In the genomic region with DNA sequence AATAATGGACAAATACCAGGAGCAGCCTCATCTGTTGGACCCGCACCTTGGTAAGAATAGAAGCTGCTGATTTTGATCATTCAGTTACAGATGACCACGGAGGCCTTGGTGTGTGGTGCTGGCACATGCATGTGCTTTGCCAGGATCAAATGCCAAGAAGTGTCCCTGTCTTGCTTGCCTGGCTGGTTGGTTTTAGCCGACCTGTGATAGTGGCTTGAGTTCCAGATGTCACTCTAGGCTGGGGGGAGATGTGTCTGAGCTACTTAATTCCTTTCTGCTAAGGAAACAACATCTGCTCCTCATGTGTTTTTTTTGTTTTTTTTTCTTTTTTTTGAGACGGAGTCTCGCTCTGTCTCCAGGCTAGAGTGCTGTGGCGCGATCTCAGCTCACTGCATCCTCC, we compare ENCODE assay signal across 21 cellular contexts. TPM values are rescaled to one million over a fixed set of nuclear protein-coding genes. Genes with fewer than 3 reads are reported as not detected.
A peak's percentile ranks its signal among the peaks of the same experiment; 100 is the strongest.
DNase-seq lines count a peak whose midpoint lies in the region; ATAC-seq and TF ChIP-seq lines count a peak whose summit lies in the region.
"Had no signal": no experiment of that assay in that cellular context is flagged by ENCODE, and none has a peak within 500 bp of the region (broad histone marks: within the 10 kb centered on the region; RNA-seq: fewer than 3 reads in every experiment).

No MANE protein-coding gene starts in this region.

- H3K9me3 ChIP-seq in iPS-20b (ENCODE audit: insufficient read depth, low read depth, low read length) (no peaks in the 10 kb centered on the region), neuronal stem cell (replicated peaks in 1 of 2; ENCODE audit: control insufficient read depth in 2 of 2, insufficient read depth in 1 of 2, low read depth in 1 of 2, low read length in 2 of 2) (no peaks in the 10 kb centered on the region), right atrium auricular region (no peaks in the 10 kb centered on the region)
- H3K9me3 ChIP-seq: BLaER1 treated with 17β-estradiol and CSF1 and Interleukin-3, amounts not matched to agents 10 nM and 100 nM had no signal

- H3K23ac ChIP-seq in neuronal stem cell (ENCODE audit: low read depth, low read length, poor library complexity) = no peak overlapping the region

- DNase-seq in NCI-H82 (lab: John Stamatoyannopoulos, UW) = peak; percentile 72
- no peak for DNase-seq in NCI-H82 treated with DMSO at 0.1 percent for 48 hours (lab: John Stamatoyannopoulos, UW; ENCODE audit: unreplicated experiment)
- no peak for DNase-seq in RWPE1 (ENCODE audit: low spot score)
- DNase-seq in neuronal stem cell (ENCODE audit: low spot score) = no peak
- DNase-seq in SW480 (ENCODE audit: low spot score) = no peak
- DNase-seq in right atrium auricular region (ENCODE audit: low spot score) = no peak
- DNase-seq: 8988T; DMS53; HCEC 1CT; NCI-H1092 treated with DMSO at 0.1 percent for 48 hours; NCI-H2081 treated with DMSO at 0.1 percent for 48 hours; NCI-H2227 treated with DMSO at 0.1 percent for 48 hours; NCI-H526; NK-92 treated with Interleukin-12 subunit alpha and Interleukin-12 subunit beta, amount 100 ng/mL, for 24 hours; SIG-M5 had no signal

- peaks cover 11% of the 10 kb centered on the region for H3K4me1 ChIP-seq in iPS-20b (ENCODE audit: insufficient read depth, low read length)
- H3K4me1 ChIP-seq in neuronal stem cell (ENCODE audit: control insufficient read depth in 2 of 2, insufficient read depth in 1 of 2, low read depth in 1 of 2, low read length in 2 of 2) = peaks cover 9 to 12% of the 10 kb centered on the region in 2 donors
- peaks cover 0 to 19% of the 10 kb centered on the region in 2 donors for H3K4me1 ChIP-seq in right atrium auricular region

- CTCF ChIA-PET in RWPE1 (lab: Yijun Ruan, JAX) = interaction anchor here (0.7 kb wide), 1 partner anchor 19 kb away, joined by 3 read pairs; no protein-coding TSS in a partner anchor

- no peak for ATAC-seq in GM19455 (IDR thresholded peaks at IDR 0.05; ENCODE audit: unreplicated experiment)
- ATAC-seq: HepG2 had no signal

- POLR2A ChIA-PET in RWPE1 (lab: Yijun Ruan, JAX; ENCODE audit: low non-redundant PET) = no interaction called here

- peaks cover 28% of the 10 kb centered on the region; the same call in 1 of the 2 replicates for H3K36me3 ChIP-seq in iPS-20b (ENCODE audit: insufficient read depth, low read depth, low read length)
- H3K36me3 ChIP-seq in neuronal stem cell (replicated peaks in 1 of 2; ENCODE audit: control insufficient read depth in 2 of 2, insufficient read depth in 2 of 2, low read length in 2 of 2) = peaks cover 3 to 54% of the 10 kb centered on the region in 2 donors
- peaks cover 3% of the 10 kb centered on the region for H3K36me3 ChIP-seq in right atrium auricular region

- H3K4me2 ChIP-seq in neuronal stem cell (ENCODE audit: insufficient read depth, low read length, poor library complexity, severe bottlenecking) = no peak overlapping the region
- H3K4me2 ChIP-seq: KMS-11 had no signal

- no peak overlapping the region for H3K18ac ChIP-seq in neuronal stem cell (ENCODE audit: low read length)

- H4K8ac ChIP-seq in neuronal stem cell (ENCODE audit: low read depth, low read length) = no peak overlapping the region

- H3K27me3 ChIP-seq in iPS-20b (ENCODE audit: insufficient read depth, low read length) = no peaks in the 10 kb centered on the region
- no peaks in the 10 kb centered on the region for H3K27me3 ChIP-seq in neuronal stem cell (ENCODE audit: control insufficient read depth in 3 of 3, insufficient read depth in 3 of 3, low read depth in 1 of 3, low read length in 3 of 3)
- H3K27me3 ChIP-seq in right atrium auricular region = no peaks in the 10 kb centered on the region
- H3K27me3 ChIP-seq: BLaER1 treated with 17β-estradiol and CSF1 and Interleukin-3, amounts not matched to agents 10 nM and 100 nM had no signal

- no peak overlapping the region for H2BK120ac ChIP-seq in neuronal stem cell (ENCODE audit: low read depth, low read length)

- H2BK15ac ChIP-seq in neuronal stem cell (ENCODE audit: low read length) = no peak overlapping the region

- no peak overlapping the region for H4K91ac ChIP-seq in neuronal stem cell (ENCODE audit: low read depth, low read length, poor library complexity)

- no peak overlapping the region for H3K4me3 ChIP-seq in iPS-20b (ENCODE audit: low read length)
- no peak overlapping the region for H3K4me3 ChIP-seq in neuronal stem cell (ENCODE audit: low read length in 2 of 2)
- H3K4me3 ChIP-seq in right atrium auricular region = no peak overlapping the region
- H3K4me3 ChIP-seq: BLaER1 treated with 17β-estradiol and CSF1 and Interleukin-3, amounts not matched to agents 10 nM and 100 nM had no signal

- H2AK5ac ChIP-seq in neuronal stem cell (ENCODE audit: low read depth, low read length) = no peak overlapping the region

- H2BK12ac ChIP-seq in neuronal stem cell (ENCODE audit: low read length) = no peak overlapping the region

- H3K27ac ChIP-seq in RWPE1 = peak overlapping the region; percentile 47
- H3K27ac ChIP-seq in iPS-20b (ENCODE audit: low read length) = no peak overlapping the region
- H3K27ac ChIP-seq in neuronal stem cell (replicated peaks; ENCODE audit: low read length) = no peak overlapping the region
- no peak overlapping the region for H3K27ac ChIP-seq in right atrium auricular region
- H3K27ac ChIP-seq: BLaER1 treated with 17β-estradiol and CSF1 and Interleukin-3, amounts not matched to agents 10 nM and 100 nM; KMS-11 had no signal

- H3K4ac ChIP-seq in neuronal stem cell (ENCODE audit: low read length) = no peak overlapping the region

- H3K79me1 ChIP-seq in neuronal stem cell (ENCODE audit: low read depth, low read length) = peaks cover 11% of the 10 kb centered on the region

- no peak overlapping the region for H2AFZ ChIP-seq in neuronal stem cell (ENCODE audit: low read length)

- H2BK5ac ChIP-seq in neuronal stem cell (ENCODE audit: low read length) = no peak overlapping the region

- H3K9ac ChIP-seq in iPS-20b (ENCODE audit: low read depth, low read length) (peak overlapping the region; percentile 75), neuronal stem cell (ENCODE audit: low read depth, low read length, poor library complexity) (no peak overlapping the region)
- H3K9ac ChIP-seq: KMS-11 had no signal

- no peak overlapping the region for H3K14ac ChIP-seq in neuronal stem cell (ENCODE audit: low read length)

- TF ChIP-seq CTCF in RWPE1 (conservative IDR thresholded peaks at IDR 0.05; ENCODE audit: low read depth) = no peak
- no peak for TF ChIP-seq CTCF in right atrium auricular region (IDR thresholded peaks at IDR 0.05)

- no CpG with 5 or more reads among the region's 7 CpGs for WGBS in neuronal stem cell (ENCODE audit: extremely low coverage in 2 of 2, insufficient read length in 2 of 2, insufficient replicate concordance in 1 of 2), 2 donors

RNA-seq across cellular contexts. Expression of a gene that starts 4.3 kb away (rescaled TPM):
- polyA plus RNA-seq in neuronal stem cell (2013, experiment 1 of 2) = 62.8 TPM
- 65.7 TPM for polyA plus RNA-seq in neuronal stem cell (2013, experiment 2 of 2)
- total RNA-seq in right atrium auricular region = 10 to 100 TPM; 19.4 to 29.6 TPM

RNA-seq across cellular contexts. Expression of a gene that starts 20.8 kb away (rescaled TPM):
- 15.9 TPM for polyA plus RNA-seq in neuronal stem cell (2013, experiment 1 of 2)
- polyA plus RNA-seq in neuronal stem cell (2013, experiment 2 of 2) = 17.0 TPM
- 10 to 100 TPM in 1 of 2 donors, 1 to 10 TPM in 1; 5.1 to 28.3 TPM for total RNA-seq in right atrium auricular region
- total RNA-seq: RPMI7951 had no signal

RNA-seq across cellular contexts. Expression of a gene that starts 39.7 kb away (rescaled TPM):
- polyA plus RNA-seq in neuronal stem cell (2013, experiment 1 of 2) = 23.3 TPM
- polyA plus RNA-seq in neuronal stem cell (2013, experiment 2 of 2) = 21.8 TPM
- 1 to 10 TPM; 6.1 TPM for total RNA-seq in right atrium auricular region

RNA-seq across cellular contexts. Expression of a gene that starts 57.7 kb away (rescaled TPM):
- 9.4 TPM for polyA plus RNA-seq in neuronal stem cell (2013, experiment 1 of 2)
- 10.4 TPM for polyA plus RNA-seq in neuronal stem cell (2013, experiment 2 of 2)
- 10 to 100 TPM; 10.2 to 20.8 TPM for total RNA-seq in right atrium auricular region
